In genomic region chr7:417973-418601, GRCh38 we compare ENCODE assay signal across 17 cellular contexts.
DNase-seq lines count a peak whose midpoint lies in the region; ATAC-seq and TF ChIP-seq lines count a peak whose summit lies in the region.
"Had no signal": no experiment of that assay in that cellular context is flagged by ENCODE, and none has a peak within 500 bp of the region (broad histone marks: within the 10 kb centered on the region; RNA-seq: fewer than 3 reads in every experiment).

No MANE protein-coding gene starts in this region.

- no peak for TF ChIP-seq CTCF in WTC11 (IDR thresholded peaks at IDR 0.05)
- TF ChIP-seq CTCF in endothelial cell (IDR thresholded peaks at IDR 0.05; ENCODE audit: unreplicated experiment) = no peak
- no peak for TF ChIP-seq CTCF in spleen (IDR thresholded peaks at IDR 0.05 in 8 of 11, conservative IDR thresholded peaks at IDR 0.05 in 3 of 11)
- TF ChIP-seq CTCF in neural progenitor cell (IDR thresholded peaks at IDR 0.05) = no peak

- H3K36me3 Mint-ChIP-seq in WTC11 (peaks cover 9% of the 10 kb centered on the region), endothelial cell (ENCODE audit: low read depth, unreplicated experiment) (peaks cover 4% of the 10 kb centered on the region), neural progenitor cell (peaks cover 2% of the 10 kb centered on the region)

- DNase-seq in H7 = peak; percentile 19
- no peak for DNase-seq in WTC11 (ENCODE audit: low spot score)
- no peak for DNase-seq in endothelial cell (ENCODE audit: low spot score)
- peak; percentile 24 for DNase-seq in spleen
- DNase-seq in neural progenitor cell (ENCODE audit: low spot score) = no peak
- no peak for DNase-seq in SIG-M5 (lab: John Stamatoyannopoulos, UW)
- DNase-seq in RPMI8226 = no peak
- DNase-seq: AML-193; CD4-positive, alpha-beta T cell; DMS79 treated with DMSO at 0.1 percent for 48 hours; GF-D8; IMR-90 had no signal

- no peaks in the 10 kb centered on the region for H3K36me3 ChIP-seq in H7 (replicated peaks; ENCODE audit: control insufficient read depth, insufficient read depth, low read length)
- H3K36me3 ChIP-seq in spleen = no peaks in the 10 kb centered on the region
- no peaks in the 10 kb centered on the region for H3K36me3 ChIP-seq in neural progenitor cell

- H3K4me3 Mint-ChIP-seq in WTC11 = no peak overlapping the region
- H3K4me3 Mint-ChIP-seq in endothelial cell (ENCODE audit: unreplicated experiment) = peak overlapping the region; percentile 64
- no peak overlapping the region for H3K4me3 Mint-ChIP-seq in neural progenitor cell
- H3K4me3 Mint-ChIP-seq: CD4-positive, alpha-beta T cell; GM23338 had no signal

- H4K20me1 ChIP-seq in neural progenitor cell (ENCODE audit: low read depth) = no peaks in the 10 kb centered on the region

- TF ChIP-seq POLR2A in spleen (IDR thresholded peaks at IDR 0.05) = no peak

- CTCF ChIA-PET in WTC11 (lab: Charles Lee) = no interaction called here

- H2AFZ ChIP-seq in neural progenitor cell (replicated peaks) = no peak overlapping the region
- H2AFZ ChIP-seq: GM23338 had no signal

- peaks cover 11% of the 10 kb centered on the region for H3K9me3 Mint-ChIP-seq in WTC11
- H3K9me3 Mint-ChIP-seq in endothelial cell (ENCODE audit: unreplicated experiment) = no peaks in the 10 kb centered on the region
- peaks cover 10% of the 10 kb centered on the region for H3K9me3 Mint-ChIP-seq in neural progenitor cell
- H3K9me3 Mint-ChIP-seq: CD4-positive, alpha-beta T cell had no signal

- POLR2A ChIA-PET in WTC11 (lab: Charles Lee) = no interaction called here

- H3K27me3 Mint-ChIP-seq in WTC11 (ENCODE audit: low read depth) = no peaks in the 10 kb centered on the region
- peaks cover 9% of the 10 kb centered on the region for H3K27me3 Mint-ChIP-seq in endothelial cell (ENCODE audit: unreplicated experiment)
- H3K27me3 Mint-ChIP-seq in neural progenitor cell (ENCODE audit: insufficient read depth, low read depth) = peaks cover 3% of the 10 kb centered on the region
- H3K27me3 Mint-ChIP-seq: CD4-positive, alpha-beta T cell had no signal

- H3K9me3 ChIP-seq in spleen (peaks cover 4 to 24% (median 22%) of the 10 kb centered on the region in 8 donors), neural progenitor cell (ENCODE audit: low read depth) (no peaks in the 10 kb centered on the region)

- intact Hi-C loops in spleen (cut with DNase I; ENCODE audit: low total_unique reads) = no loop called here

- no peaks in the 10 kb centered on the region for H3K79me2 ChIP-seq in neural progenitor cell (ENCODE audit: low read depth)

- H3F3A ChIP-seq in neural progenitor cell (ENCODE audit: low read depth) = no peaks in the 10 kb centered on the region

- H3K4me1 Mint-ChIP-seq in WTC11 (peaks cover 3% of the 10 kb centered on the region), endothelial cell (ENCODE audit: unreplicated experiment) (no peaks in the 10 kb centered on the region), neural progenitor cell (no peaks in the 10 kb centered on the region)

- no peak overlapping the region for H3K9ac ChIP-seq in neural progenitor cell

- no peak overlapping the region for H3K27ac ChIP-seq in spleen
- no peak overlapping the region for H3K27ac ChIP-seq in neural progenitor cell
- H3K27ac ChIP-seq: A549, C4-2B had no signal

- H3K4me1 ChIP-seq in spleen (no peaks in the 10 kb centered on the region), neural progenitor cell (no peaks in the 10 kb centered on the region)
- H3K4me1 ChIP-seq: A549, Caco-2 had no signal

- H3K27ac Mint-ChIP-seq in WTC11 (peak overlapping the region; percentile 7; the same call in 1 of the 2 replicates), endothelial cell (ENCODE audit: unreplicated experiment) (no peak overlapping the region), neural progenitor cell (no peak overlapping the region)
- H3K27ac Mint-ChIP-seq: CD4-positive, alpha-beta T cell; GM23338 had no signal

- no peak for ATAC-seq in WTC11
- ATAC-seq: A549, GM23338, HCT116 had no signal

- H3K4me3 ChIP-seq in H7 (ENCODE audit: insufficient read depth, low read depth, low read length) = no peak overlapping the region
- no peak overlapping the region for H3K4me3 ChIP-seq in spleen
- H3K4me3 ChIP-seq in neural progenitor cell = no peak overlapping the region
- H3K4me3 ChIP-seq: A549, GM23338 had no signal

- no peak overlapping the region for H3K4me2 ChIP-seq in neural progenitor cell
- H3K4me2 ChIP-seq: A549, GM23338 had no signal

- WGBS in spleen, 5 donors = 89 to 92% (median 91%) methylated on average over 7 of the region's 7 CpGs

- H3K27me3 ChIP-seq in H7 (ENCODE audit: control insufficient read depth, insufficient read depth, low read length) (no peaks in the 10 kb centered on the region), spleen (replicated peaks in 1 of 7) (peaks cover 0 to 3% (median 0%) of the 10 kb centered on the region in 7 donors), neural progenitor cell (no peaks in the 10 kb centered on the region)

TF ChIP-seq in WTC11, 78 proteins besides CTCF, POLR2A, EP300 and RAD21 (continues in another document):
- TF ChIP-seq ZNF121 (CRISPR knock-in tag; IDR thresholded peaks at IDR 0.05) (no peak), CDX4 (CRISPR knock-in tag; IDR thresholded peaks at IDR 0.05; ENCODE audit: borderline replicate concordance) (no peak), NFYB (CRISPR knock-in tag; conservative IDR thresholded peaks at IDR 0.05; ENCODE audit: low read depth) (no peak), GRHL2 (CRISPR knock-in tag; IDR thresholded peaks at IDR 0.05; ENCODE audit: insufficient replicate concordance, severe bottlenecking) (no peak), ZSCAN18 (CRISPR knock-in tag; IDR thresholded peaks at IDR 0.05) (no peak), ARID4B (CRISPR knock-in tag; IDR thresholded peaks at IDR 0.05; ENCODE audit: borderline replicate concordance) (no peak), ZNF396 (CRISPR knock-in tag; IDR thresholded peaks at IDR 0.05; ENCODE audit: borderline replicate concordance) (no peak), ZNF671 (CRISPR knock-in tag; IDR thresholded peaks at IDR 0.05) (no peak), MLX (CRISPR knock-in tag; IDR thresholded peaks at IDR 0.05) (no peak), ZBTB21 (CRISPR knock-in tag; IDR thresholded peaks at IDR 0.05; ENCODE audit: borderline replicate concordance) (no peak), CREB1 (CRISPR knock-in tag; IDR thresholded peaks at IDR 0.05) (no peak), PRRX2 (CRISPR knock-in tag; IDR thresholded peaks at IDR 0.05) (no peak)

Comparison
In these comparisons a context has a peak if more than half of its experiments do, and no peak if none do; other contexts are left out.
1. DNase-seq: peak in H7 (single experiment) and spleen (single experiment); none in WTC11 (single experiment), endothelial cell (single experiment), neural progenitor cell (single experiment), SIG-M5 (single experiment) and RPMI8226 (single experiment).